In the genomic region with DNA sequence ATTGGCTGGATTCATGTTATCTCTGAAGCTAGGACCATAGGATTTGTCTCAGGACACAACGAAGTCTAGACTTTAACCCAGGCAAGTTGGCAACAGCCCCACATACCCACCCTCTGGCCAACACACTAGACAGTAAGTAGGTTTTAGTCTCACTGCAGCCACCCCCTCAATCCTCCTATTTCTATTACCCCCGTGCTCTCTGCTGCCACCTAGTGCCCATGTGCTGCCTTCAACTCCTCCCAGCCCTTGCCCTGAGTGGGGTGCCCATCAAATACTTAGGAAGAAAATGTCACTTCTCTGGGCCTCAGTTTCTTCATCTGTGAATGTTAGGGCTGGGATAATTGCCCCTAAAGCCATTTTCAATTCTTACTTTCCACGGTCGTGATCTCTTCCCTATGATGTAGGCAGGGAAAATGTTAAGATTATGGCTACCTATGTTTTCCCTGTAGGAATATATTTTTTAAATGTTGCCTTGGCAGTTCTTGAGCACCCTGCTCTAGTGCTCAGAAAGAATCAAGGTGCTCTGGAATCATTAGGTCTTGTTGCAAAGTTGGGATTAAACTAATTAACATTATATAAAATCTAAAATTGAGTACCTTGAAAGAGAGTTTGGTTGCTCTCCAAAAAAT, we compare ENCODE assay signal across 8 cellular contexts.
A peak's percentile ranks its signal among the peaks of the same experiment; 100 is the strongest.
DNase-seq lines count a peak whose midpoint lies in the region; ATAC-seq, FAIRE-seq and TF ChIP-seq lines count a peak whose summit lies in the region.

No MANE protein-coding gene starts in this region.

- H3K4me3 ChIP-seq in KMS-11 (IDR thresholded peaks at IDR 0.05; ENCODE audit: insufficient read depth, low read depth, low read length): no peak overlapping the region
- no peak overlapping the region for H3K4me3 ChIP-seq in lower lobe of right lung

- no peaks in the 10 kb centered on the region for H3K9me3 Mint-ChIP-seq in activated T-cell treated with anti-CD3 and anti-CD28 coated beads, Interleukin-2, amount 50 U/mL, for 24 hours

- intact Hi-C loops in lower lobe of right lung (cut with DNase I): no loop called here

- H3K4me1 ChIP-seq in KMS-11 (ENCODE audit: low read depth, poor library complexity, severe bottlenecking) (no peaks in the 10 kb centered on the region), lower lobe of right lung (no peaks in the 10 kb centered on the region)

- TF ChIP-seq CTCF in KMS-11 (conservative IDR thresholded peaks at IDR 0.05; ENCODE audit: low read depth, low read length) (peak; percentile 94), lower lobe of right lung (IDR thresholded peaks at IDR 0.05) (peak; percentile 48)

- FAIRE-seq in RCC 7860 (lab: Jason Lieb, UNC): no peak

- no peaks in the 10 kb centered on the region for H3K79me2 ChIP-seq in KMS-11 (ENCODE audit: insufficient read depth, low read depth)

- no peak overlapping the region for H3K27ac ChIP-seq in KMS-11
- H3K27ac ChIP-seq in lower lobe of right lung: no peak overlapping the region

- no peak overlapping the region for H3K4me2 ChIP-seq in KMS-11

- no peak overlapping the region for H3K4me3 Mint-ChIP-seq in activated T-cell treated with anti-CD3 and anti-CD28 coated beads, Interleukin-2, amount 50 U/mL, for 24 hours

- no peaks in the 10 kb centered on the region for H3K36me3 Mint-ChIP-seq in activated T-cell treated with anti-CD3 and anti-CD28 coated beads, Interleukin-2, amount 50 U/mL, for 24 hours (ENCODE audit: low read depth)

- H3K9me3 ChIP-seq in lower lobe of right lung: no peaks in the 10 kb centered on the region

- peaks cover 22% of the 10 kb centered on the region for H3K27me3 Mint-ChIP-seq in activated T-cell treated with anti-CD3 and anti-CD28 coated beads, Interleukin-2, amount 50 U/mL, for 24 hours

- H3K9ac ChIP-seq in KMS-11: no peak overlapping the region

- no peaks in the 10 kb centered on the region for H4K20me1 ChIP-seq in KMS-11 (ENCODE audit: insufficient read depth)

- no peak overlapping the region for H3K27ac Mint-ChIP-seq in activated T-cell treated with anti-CD3 and anti-CD28 coated beads, Interleukin-2, amount 50 U/mL, for 24 hours

- peak; percentile 50 to 64 for ATAC-seq in lower lobe of right lung

- DNase-seq in EH (ENCODE audit: low read depth) (peak; percentile 10), lower lobe of right lung (no peak), mesenteric fat pad (ENCODE audit: low spot score) (no peak), RCC 7860 (ENCODE audit: low spot score) (no peak), GDM1 (lab: John Stamatoyannopoulos, UW) (no peak), NCI-H226 (no peak)
- DNase-seq in activated T-cell treated with anti-CD3 and anti-CD28 coated beads, Interleukin-2, amount 50 U/mL, for 24 hours: peak; percentile 30

- no peaks in the 10 kb centered on the region for H3K27me3 ChIP-seq in KMS-11 (ENCODE audit: insufficient read depth, low read depth)
- H3K27me3 ChIP-seq in lower lobe of right lung (ENCODE audit: low read depth): peaks cover 8% of the 10 kb centered on the region

- no peak overlapping the region for H2AFZ ChIP-seq in KMS-11 (ENCODE audit: low read depth)

- H3K4me1 Mint-ChIP-seq in activated T-cell treated with anti-CD3 and anti-CD28 coated beads, Interleukin-2, amount 50 U/mL, for 24 hours (ENCODE audit: low read depth): peaks cover 2% of the 10 kb centered on the region

- no peaks in the 10 kb centered on the region for H3K36me3 ChIP-seq in KMS-11 (ENCODE audit: insufficient read depth)
- H3K36me3 ChIP-seq in lower lobe of right lung: no peaks in the 10 kb centered on the region

Comparison
In these comparisons a context has a peak if more than half of its experiments do, and no peak if none do; other contexts are left out.
1. DNase-seq: peak in EH (single experiment) and activated T-cell treated with anti-CD3 and anti-CD28 coated beads, Interleukin-2, amount 50 U/mL, for 24 hours (single experiment); none in lower lobe of right lung (single experiment), mesenteric fat pad (single experiment), RCC 7860 (single experiment), GDM1 (single experiment) and NCI-H226 (single experiment).